In the genomic region with DNA sequence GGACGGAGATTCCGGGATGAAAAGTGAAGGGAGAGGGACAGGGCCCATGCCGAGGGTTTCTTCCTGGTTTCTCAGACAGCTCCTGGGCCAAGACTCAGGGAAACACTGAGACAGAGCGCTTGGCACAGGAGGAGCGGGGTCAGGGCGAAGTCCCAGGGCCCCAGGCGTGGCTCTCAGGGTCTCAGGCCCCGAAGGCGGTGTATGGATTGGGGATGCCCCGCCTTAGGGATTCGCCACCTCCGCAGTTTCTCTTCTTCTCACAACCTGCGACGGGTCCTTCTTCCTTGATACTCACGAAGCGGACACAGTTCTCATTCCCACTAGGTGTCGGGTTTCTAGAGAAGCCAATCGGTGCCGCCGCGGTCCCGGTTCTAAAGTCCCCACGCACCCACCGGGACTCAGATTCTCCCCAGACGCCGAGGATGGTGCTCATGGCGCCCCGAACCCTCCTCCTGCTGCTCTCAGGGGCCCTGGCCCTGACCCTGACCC, we compare ENCODE assay signal across 1 cellular context.
TF ChIP-seq lines count a peak whose summit lies in the region.

No MANE protein-coding gene starts in this region.

TF ChIP-seq in H1, 55 proteins besides CTCF, POLR2A, EP300 and RAD21 (continued from another document):
- TF ChIP-seq CTBP2 (IDR thresholded peaks at IDR 0.05; ENCODE audit: borderline replicate concordance, insufficient read depth, insufficient read length, low read length) = no peak
